14 cellular contexts compared by ENCODE assay signal in the genomic region with DNA sequence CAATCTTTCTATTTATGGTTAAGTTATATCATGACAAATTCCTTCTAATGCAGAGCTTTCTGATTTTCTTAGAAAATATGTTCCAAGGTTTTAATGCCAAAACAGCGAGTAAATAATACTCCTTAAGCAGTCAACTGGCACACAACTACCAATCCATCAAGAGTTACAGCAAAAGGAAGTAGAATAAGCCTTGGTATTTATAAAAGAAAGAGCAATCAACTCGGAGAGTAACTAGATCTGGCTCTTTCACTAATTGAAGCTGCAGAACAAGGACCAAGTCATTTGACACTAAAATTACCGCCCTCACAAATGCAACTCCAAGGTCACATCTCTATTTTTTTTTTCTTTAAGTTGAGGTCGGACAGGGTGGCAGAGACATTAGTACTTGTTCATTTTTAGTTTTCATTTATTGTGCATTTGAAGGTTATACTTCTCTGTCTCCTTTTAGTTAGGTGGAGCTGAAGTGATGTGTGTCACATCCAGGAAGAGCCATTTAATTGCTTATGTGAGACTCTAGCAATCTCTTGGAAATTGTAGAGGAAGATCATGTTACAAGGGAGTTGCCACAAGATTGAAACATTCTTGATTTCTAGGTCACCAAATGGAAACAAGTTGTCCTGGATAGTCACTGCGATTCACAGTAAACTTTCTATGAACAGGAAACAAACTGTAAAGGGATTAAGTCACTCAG.
DNase-seq lines count a peak whose midpoint lies in the region; ATAC-seq and TF ChIP-seq lines count a peak whose summit lies in the region.
"Had no signal": no experiment of that assay in that cellular context is flagged by ENCODE, and none has a peak within 500 bp of the region (broad histone marks: within the 10 kb centered on the region; RNA-seq: fewer than 3 reads in every experiment).

No MANE protein-coding gene starts in this region.

- TF ChIP-seq RAD21 in SK-N-SH (IDR thresholded peaks at IDR 0.05; ENCODE audit: low read length) = no peak

- no peak overlapping the region for H3K4me2 ChIP-seq in SK-N-SH
- H3K4me2 ChIP-seq: hepatocyte had no signal

- TF ChIP-seq POLR2A in GM18505 (IDR thresholded peaks at IDR 0.05; ENCODE audit: borderline replicate concordance, extremely low read depth, insufficient read depth, insufficient read length) = no peak

- DNase-seq in SK-N-SH (no peak), adipocyte (ENCODE audit: low read depth) (peak; percentile 64), foreskin keratinocyte (peak; percentile 12 to 42)
- DNase-seq in activated CD4-positive, alpha-beta T cell treated with anti-CD3 and anti-CD28 coated beads, Interleukin-2, amount 50 U/mL, for 4 hours = no peak
- DNase-seq in activated T-cell treated with anti-CD3 and anti-CD28 coated beads, Interleukin-2, amount 50 U/mL, for 48 hours = no peak
- DNase-seq: 8988T, amniotic stem cell, SW 1271 had no signal

- TF ChIP-seq CTCF in SK-N-SH (IDR thresholded peaks at IDR 0.05) (no peak), foreskin keratinocyte (conservative IDR thresholded peaks at IDR 0.05) (no peak)

- H4K20me1 ChIP-seq in SK-N-SH (ENCODE audit: insufficient read depth) = no peaks in the 10 kb centered on the region

- H3K9ac ChIP-seq in SK-N-SH (no peak overlapping the region), adipocyte (ENCODE audit: low read length) (no peak overlapping the region), subcutaneous abdominal adipose tissue (ENCODE audit: low read length in 5 of 5) (no peak overlapping the region)

- H3F3A ChIP-seq in SK-N-SH (replicated peaks; ENCODE audit: insufficient read depth) = peaks cover 10% of the 10 kb centered on the region

- H3K27me3 ChIP-seq in SK-N-SH (ENCODE audit: insufficient read depth) = no peaks in the 10 kb centered on the region
- H3K27me3 ChIP-seq in adipocyte (replicated peaks; ENCODE audit: control insufficient read depth, insufficient read depth, low read length) = no peaks in the 10 kb centered on the region
- no peaks in the 10 kb centered on the region for H3K27me3 ChIP-seq in foreskin keratinocyte
- no peaks in the 10 kb centered on the region for H3K27me3 ChIP-seq in subcutaneous abdominal adipose tissue (ENCODE audit: control insufficient read depth in 5 of 5, insufficient read depth in 4 of 5, low read length in 5 of 5)
- H3K27me3 ChIP-seq: hepatocyte, tibial nerve had no signal

- peak overlapping the region; percentile 2 to 47; a peak in 1 of 4 replicates for H3K27ac ChIP-seq in SK-N-SH (ENCODE audit: low read depth in 2 of 2, low read length in 1 of 2)
- H3K27ac ChIP-seq in foreskin keratinocyte = no peak overlapping the region
- peak overlapping the region; percentile 38 for H3K27ac ChIP-seq in subcutaneous abdominal adipose tissue (ENCODE audit: low read depth, low read length)
- H3K27ac ChIP-seq: hepatocyte, tibial nerve had no signal

- H3K4me3 ChIP-seq in SK-N-SH (ENCODE audit: low read depth in 2 of 2, low read length in 1 of 2) (no peak overlapping the region), adipocyte (ENCODE audit: low read length) (peak overlapping the region; percentile 3), subcutaneous abdominal adipose tissue (ENCODE audit: low read depth in 1 of 5, low read length in 5 of 5) (no peak overlapping the region)
- H3K4me3 ChIP-seq: hepatocyte, lung, tibial nerve had no signal

- CTCF ChIA-PET in SK-N-SH (lab: Yijun Ruan, JAX) = no interaction called here

- 72% methylated on average over 5 of the region's 5 CpGs for WGBS in SK-N-SH (ENCODE audit: low lambda C conversion rate)

- H3K9me3 ChIP-seq in SK-N-SH (no peaks in the 10 kb centered on the region), adipocyte (ENCODE audit: control insufficient read depth, low read length) (no peaks in the 10 kb centered on the region), subcutaneous abdominal adipose tissue (ENCODE audit: control insufficient read depth in 5 of 5, low read length in 5 of 5) (peaks cover 0 to 6% (median 0%) of the 10 kb centered on the region in 5 donors)

- no peaks in the 10 kb centered on the region for H3K9me2 ChIP-seq in SK-N-SH

- H3K4me1 ChIP-seq in SK-N-SH (ENCODE audit: control insufficient read depth in 1 of 2, insufficient read depth in 2 of 2, low read depth in 1 of 2, low read length in 1 of 2) (peaks cover 0 to 12% of the 10 kb centered on the region in 2 experiments; a peak in 2 of 4 replicates), adipocyte (ENCODE audit: control insufficient read depth, insufficient read depth, low read length) (peaks cover 55% of the 10 kb centered on the region), foreskin keratinocyte (peaks cover 8% of the 10 kb centered on the region), subcutaneous abdominal adipose tissue (ENCODE audit: control insufficient read depth in 5 of 5, insufficient read depth in 5 of 5, low read length in 5 of 5) (peaks cover 3 to 34% (median 19%) of the 10 kb centered on the region in 5 donors)

- H3K79me2 ChIP-seq in SK-N-SH (ENCODE audit: insufficient read depth) = no peaks in the 10 kb centered on the region
- H3K79me2 ChIP-seq: hepatocyte had no signal

- POLR2A ChIA-PET in SK-N-SH (lab: Yijun Ruan, JAX) = no interaction called here

- no peak for TF ChIP-seq EP300 in SK-N-SH (IDR thresholded peaks at IDR 0.05; ENCODE audit: borderline replicate concordance in 1 of 2, low read depth in 1 of 2, low read length in 1 of 2)

- H3K36me3 ChIP-seq in SK-N-SH (replicated peaks in 1 of 2; ENCODE audit: control insufficient read depth in 1 of 2, insufficient read depth in 2 of 2, low read length in 1 of 2) (no peaks in the 10 kb centered on the region), adipocyte (ENCODE audit: control insufficient read depth, insufficient read depth, low read length, severe bottlenecking) (no peaks in the 10 kb centered on the region), subcutaneous abdominal adipose tissue (ENCODE audit: control insufficient read depth in 5 of 5, insufficient read depth in 5 of 5, low read length in 5 of 5) (no peaks in the 10 kb centered on the region)
- H3K36me3 ChIP-seq: tibial nerve had no signal

- H2AFZ ChIP-seq in SK-N-SH (ENCODE audit: low read depth) = 0 out of 2 replicates have a peak overlapping the region, but pooled peaks have one; percentile 21
- H2AFZ ChIP-seq: hepatocyte had no signal

- ATAC-seq in SK-N-SH treated with all-trans-retinoic acid at 6 μM for 48 hours (no peak; the same call in 2 of the 3 replicates), foreskin keratinocyte (no peak), GM18505 (IDR thresholded peaks at IDR 0.05; ENCODE audit: unreplicated experiment) (no peak)

TF ChIP-seq in SK-N-SH, 30 proteins besides CTCF, POLR2A, EP300 and RAD21:
- TF ChIP-seq, protein P1, sequence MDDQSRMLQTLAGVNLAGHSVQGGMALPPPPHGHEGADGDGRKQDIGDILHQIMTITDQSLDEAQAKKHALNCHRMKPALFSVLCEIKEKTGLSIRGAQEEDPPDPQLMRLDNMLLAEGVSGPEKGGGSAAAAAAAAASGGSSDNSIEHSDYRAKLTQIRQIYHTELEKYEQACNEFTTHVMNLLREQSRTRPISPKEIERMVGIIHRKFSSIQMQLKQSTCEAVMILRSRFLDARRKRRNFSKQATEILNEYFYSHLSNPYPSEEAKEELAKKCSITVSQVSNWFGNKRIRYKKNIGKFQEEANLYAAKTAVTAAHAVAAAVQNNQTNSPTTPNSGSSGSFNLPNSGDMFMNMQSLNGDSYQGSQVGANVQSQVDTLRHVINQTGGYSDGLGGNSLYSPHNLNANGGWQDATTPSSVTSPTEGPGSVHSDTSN (IDR thresholded peaks at IDR 0.05) = peak; percentile 14; the same call in 1 of the 2 replicates
- TF ChIP-seq TAF1 (IDR thresholded peaks at IDR 0.05; ENCODE audit: borderline replicate concordance, low read depth, low read length) = no peak

TF ChIP-seq in SK-N-SH treated with all-trans-retinoic acid at 6 μM for 48 hours, 23 proteins besides CTCF, POLR2A, EP300 and RAD21:
- TF ChIP-seq TOX (CRISPR knock-in tag; IDR thresholded peaks at IDR 0.05; ENCODE audit: borderline replicate concordance) (no peak), ZFP3 (CRISPR knock-in tag; IDR thresholded peaks at IDR 0.05) (no peak), ZFP30 (CRISPR knock-in tag; IDR thresholded peaks at IDR 0.05) (no peak), TCF4 (CRISPR knock-in tag; IDR thresholded peaks at IDR 0.05; ENCODE audit: borderline replicate concordance) (no peak), ZNF8 (CRISPR knock-in tag; IDR thresholded peaks at IDR 0.05) (no peak), ISL1 (CRISPR knock-in tag; IDR thresholded peaks at IDR 0.05) (no peak), ZNF70 (CRISPR knock-in tag; IDR thresholded peaks at IDR 0.05) (no peak)

Comparison
In these comparisons a context has a peak if more than half of its experiments do, and no peak if none do; other contexts are left out.
1. DNase-seq: peak in adipocyte (single experiment) and foreskin keratinocyte (2 of 2); none in SK-N-SH (single experiment), activated CD4-positive, alpha-beta T cell treated with anti-CD3 and anti-CD28 coated beads, Interleukin-2, amount 50 U/mL, for 4 hours (0 of 2) and activated T-cell treated with anti-CD3 and anti-CD28 coated beads, Interleukin-2, amount 50 U/mL, for 48 hours (0 of 2).